16 cellular contexts compared by ENCODE assay signal in genomic region chr22:28771195-28771791, GRCh38. TPM values are rescaled to one million over a fixed set of nuclear protein-coding genes. Genes with fewer than 3 reads are reported as not detected.
DNase-seq lines count a peak whose midpoint lies in the region; ATAC-seq and TF ChIP-seq lines count a peak whose summit lies in the region.
"Had no signal": no experiment of that assay in that cellular context is flagged by ENCODE, and none has a peak within 500 bp of the region (broad histone marks: within the 10 kb centered on the region; RNA-seq: fewer than 3 reads in every experiment).

No MANE protein-coding gene starts in this region.

- CTCF ChIA-PET in WTC11 (lab: Charles Lee) = interaction anchor here (1.1 to 1.2 kb wide), 2 partner anchors 10 to 518 kb away, joined by 3 read pairs; no protein-coding TSS in a partner anchor

- H3K4me3 ChIP-seq in liver (ENCODE audit: low read depth in 1 of 3, low read length in 3 of 3) = no peak overlapping the region

- peak overlapping the region; percentile 3; the same call in 1 of the 2 replicates for H3K27ac Mint-ChIP-seq in WTC11
- H3K27ac Mint-ChIP-seq: activated CD4-positive, alpha-beta T cell treated with anti-CD3 and anti-CD28 coated beads for 36 hours; T-helper 1 cell treated with Interleukin-12 subunit alpha and Interleukin-12 subunit beta and Interleukin-4 antibody, amounts not matched to agents 30 μg/mL and 1 μg/mL, for 36 hours had no signal

- no peak overlapping the region for H3K4me3 Mint-ChIP-seq in WTC11
- H3K4me3 Mint-ChIP-seq: activated CD4-positive, alpha-beta T cell treated with anti-CD3 and anti-CD28 coated beads for 36 hours; T-helper 1 cell treated with Interleukin-12 subunit alpha and Interleukin-12 subunit beta and Interleukin-4 antibody, amounts not matched to agents 30 μg/mL and 1 μg/mL, for 36 hours had no signal

- H3K4me1 Mint-ChIP-seq in WTC11 = peaks cover 13% of the 10 kb centered on the region

- POLR2A ChIA-PET in WTC11 (lab: Charles Lee) = interaction anchor here (1.0 to 1.6 kb wide), 2 partner anchors 29 to 151 kb away, joined by 3 to 6 read pairs; partner anchors contain the start of gene XBP1

- H3K36me3 ChIP-seq in liver (ENCODE audit: control insufficient read depth in 4 of 4, insufficient read depth in 3 of 4, low read depth in 1 of 4, low read length in 3 of 4) = peaks cover 0 to 7% (median 3%) of the 10 kb centered on the region in 4 donors
- H3K36me3 ChIP-seq: thoracic aorta had no signal

- no peaks in the 10 kb centered on the region for H3K9me3 ChIP-seq in liver (ENCODE audit: control insufficient read depth in 4 of 4, low read length in 3 of 4)
- H3K9me3 ChIP-seq: thoracic aorta had no signal

- H3K27ac ChIP-seq in liver (ENCODE audit: low read depth in 1 of 2, low read length in 2 of 2) = no peak overlapping the region

- peaks cover 14% of the 10 kb centered on the region for H3K9me3 Mint-ChIP-seq in WTC11

- no peak overlapping the region for H3K9ac ChIP-seq in liver (ENCODE audit: low read depth in 1 of 2, low read length in 2 of 2)

- in situ Hi-C loops in GM13977 (cut with MboI; ENCODE audit: low pct_unique_long_range_greater_than_20kb, low sequenced_read_pairs, unreplicated experiment) = no loop called here

- H3K4me1 ChIP-seq in liver (ENCODE audit: control insufficient read depth in 4 of 4, insufficient read depth in 4 of 4, low read length in 3 of 4) = peaks cover 2 to 20% (median 7%) of the 10 kb centered on the region in 4 donors

- TF ChIP-seq CTCF in WTC11 (IDR thresholded peaks at IDR 0.05) (no peak), liver (IDR thresholded peaks at IDR 0.05; ENCODE audit: low read depth, low read length, missing input control) (no peak), GM13977 (IDR thresholded peaks at IDR 0.05; ENCODE audit: extremely low read depth, insufficient read depth, missing control alignments) (no peak)

- H3K27me3 Mint-ChIP-seq in WTC11 (ENCODE audit: low read depth) = no peaks in the 10 kb centered on the region
- H3K27me3 Mint-ChIP-seq: activated CD4-positive, alpha-beta T cell treated with anti-CD3 and anti-CD28 coated beads for 36 hours had no signal

- peaks cover 27% of the 10 kb centered on the region for H3K36me3 Mint-ChIP-seq in WTC11

- TF ChIP-seq RAD21 in liver (IDR thresholded peaks at IDR 0.05) = no peak

- ATAC-seq in WTC11 = no peak
- no peak for ATAC-seq in HG03378 (IDR thresholded peaks at IDR 0.05; ENCODE audit: unreplicated experiment)
- no peak for ATAC-seq in HG02798 (IDR thresholded peaks at IDR 0.05; ENCODE audit: poor library complexity, unreplicated experiment)
- ATAC-seq: activated CD4-positive, alpha-beta T cell treated with anti-CD3 and anti-CD28 coated beads for 36 hours; left lung had no signal

- DNase-seq in COLO829 (ENCODE audit: low spot score) = peak; percentile 72
- DNase-seq in NCI-H2029 (lab: John Stamatoyannopoulos, UW) = peak; percentile 69
- DNase-seq in WTC11 (ENCODE audit: low spot score) = no peak
- no peak for DNase-seq in LoVo (ENCODE audit: low spot score)
- no peak for DNase-seq in GM13977 (ENCODE audit: low spot score)
- DNase-seq: activated CD4-positive, alpha-beta T cell treated with anti-CD3 and anti-CD28 coated beads for 36 hours; activated CD8-positive, alpha-beta memory T cell treated with anti-CD3 and anti-CD28 coated beads, Interleukin-2, amount 50 U/mL, for 48 hours; activated naive CD4-positive, alpha-beta T cell treated with anti-CD3 and anti-CD28 coated beads, Interleukin-2, amount 50 U/mL, for 16 hours; COR-L47; left lung; NCI-H524 treated with DMSO at 0.1 percent for 48 hours had no signal

- H3K27me3 ChIP-seq in liver (ENCODE audit: control insufficient read depth in 4 of 4, insufficient read depth in 4 of 4, low read length in 3 of 4) = no peaks in the 10 kb centered on the region
- H3K27me3 ChIP-seq: left lung had no signal

- WGBS in liver = 55% methylated on average over 5 of the region's 5 CpGs

TF ChIP-seq in WTC11, 78 proteins besides CTCF, POLR2A, EP300 and RAD21 (continues in another document):
- TF ChIP-seq TEAD4 (CRISPR knock-in tag; IDR thresholded peaks at IDR 0.05) (no peak), USF2 (CRISPR knock-in tag; IDR thresholded peaks at IDR 0.05) (no peak), GABPB1 (CRISPR knock-in tag; IDR thresholded peaks at IDR 0.05) (no peak), OVOL2 (CRISPR knock-in tag; IDR thresholded peaks at IDR 0.05; ENCODE audit: borderline replicate concordance) (no peak), NFATC4 (CRISPR knock-in tag; IDR thresholded peaks at IDR 0.05) (no peak), TP53 (CRISPR knock-in tag; IDR thresholded peaks at IDR 0.05) (no peak), NFYB (CRISPR knock-in tag; conservative IDR thresholded peaks at IDR 0.05; ENCODE audit: low read depth) (no peak), ZNF138 (CRISPR knock-in tag; conservative IDR thresholded peaks at IDR 0.05) (no peak), NR3C1 (CRISPR knock-in tag; conservative IDR thresholded peaks at IDR 0.05; ENCODE audit: low read depth) (no peak), ATF3 (CRISPR knock-in tag; conservative IDR thresholded peaks at IDR 0.05) (no peak)

TF ChIP-seq in liver, 16 proteins besides CTCF, POLR2A, EP300 and RAD21:
- no peak for TF ChIP-seq TAF1 (conservative IDR thresholded peaks at IDR 0.05)
- peak; percentile 39 to 63 for TF ChIP-seq JUND (IDR thresholded peaks at IDR 0.05)
- peak; percentile 71 to 80 for TF ChIP-seq RXRA (IDR thresholded peaks at IDR 0.05)
- TF ChIP-seq, protein P1, sequence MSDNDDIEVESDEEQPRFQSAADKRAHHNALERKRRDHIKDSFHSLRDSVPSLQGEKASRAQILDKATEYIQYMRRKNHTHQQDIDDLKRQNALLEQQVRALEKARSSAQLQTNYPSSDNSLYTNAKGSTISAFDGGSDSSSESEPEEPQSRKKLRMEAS (IDR thresholded peaks at IDR 0.05) = no peak
- no peak for TF ChIP-seq ATF3 (IDR thresholded peaks at IDR 0.05)
- TF ChIP-seq ZBTB33 (IDR thresholded peaks at IDR 0.05) = no peak
- TF ChIP-seq GABPA (IDR thresholded peaks at IDR 0.05 in 1 of 2, conservative IDR thresholded peaks at IDR 0.05 in 1 of 2) = no peak
- TF ChIP-seq NR2F2 (IDR thresholded peaks at IDR 0.05) = no peak
- TF ChIP-seq EGR1 (IDR thresholded peaks at IDR 0.05; ENCODE audit: low read depth in 2 of 2) = peak in 1 of 2 donors; percentile 61
- TF ChIP-seq HNF4G (IDR thresholded peaks at IDR 0.05) = no peak
- no peak for TF ChIP-seq YY1 (IDR thresholded peaks at IDR 0.05)
- no peak for TF ChIP-seq FOXA1 (IDR thresholded peaks at IDR 0.05)
- TF ChIP-seq, protein P2, sequence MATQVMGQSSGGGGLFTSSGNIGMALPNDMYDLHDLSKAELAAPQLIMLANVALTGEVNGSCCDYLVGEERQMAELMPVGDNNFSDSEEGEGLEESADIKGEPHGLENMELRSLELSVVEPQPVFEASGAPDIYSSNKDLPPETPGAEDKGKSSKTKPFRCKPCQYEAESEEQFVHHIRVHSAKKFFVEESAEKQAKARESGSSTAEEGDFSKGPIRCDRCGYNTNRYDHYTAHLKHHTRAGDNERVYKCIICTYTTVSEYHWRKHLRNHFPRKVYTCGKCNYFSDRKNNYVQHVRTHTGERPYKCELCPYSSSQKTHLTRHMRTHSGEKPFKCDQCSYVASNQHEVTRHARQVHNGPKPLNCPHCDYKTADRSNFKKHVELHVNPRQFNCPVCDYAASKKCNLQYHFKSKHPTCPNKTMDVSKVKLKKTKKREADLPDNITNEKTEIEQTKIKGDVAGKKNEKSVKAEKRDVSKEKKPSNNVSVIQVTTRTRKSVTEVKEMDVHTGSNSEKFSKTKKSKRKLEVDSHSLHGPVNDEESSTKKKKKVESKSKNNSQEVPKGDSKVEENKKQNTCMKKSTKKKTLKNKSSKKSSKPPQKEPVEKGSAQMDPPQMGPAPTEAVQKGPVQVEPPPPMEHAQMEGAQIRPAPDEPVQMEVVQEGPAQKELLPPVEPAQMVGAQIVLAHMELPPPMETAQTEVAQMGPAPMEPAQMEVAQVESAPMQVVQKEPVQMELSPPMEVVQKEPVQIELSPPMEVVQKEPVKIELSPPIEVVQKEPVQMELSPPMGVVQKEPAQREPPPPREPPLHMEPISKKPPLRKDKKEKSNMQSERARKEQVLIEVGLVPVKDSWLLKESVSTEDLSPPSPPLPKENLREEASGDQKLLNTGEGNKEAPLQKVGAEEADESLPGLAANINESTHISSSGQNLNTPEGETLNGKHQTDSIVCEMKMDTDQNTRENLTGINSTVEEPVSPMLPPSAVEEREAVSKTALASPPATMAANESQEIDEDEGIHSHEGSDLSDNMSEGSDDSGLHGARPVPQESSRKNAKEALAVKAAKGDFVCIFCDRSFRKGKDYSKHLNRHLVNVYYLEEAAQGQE (IDR thresholded peaks at IDR 0.05) = no peak
- peak; percentile 33 to 41 for TF ChIP-seq HNF4A (conservative IDR thresholded peaks at IDR 0.05)
- peak; percentile 61 for TF ChIP-seq SP1 (IDR thresholded peaks at IDR 0.05)
- TF ChIP-seq FOXA2 (IDR thresholded peaks at IDR 0.05) = no peak

RNA-seq across cellular contexts. Expression of gene CCDC117, which starts 1.2 kb away (rescaled TPM):
- total RNA-seq in WTC11 (2021) (39.0 to 47.4 TPM (median 46.9 TPM) in 3 replicates), liver (10 to 100 TPM; 23.2 to 24.0 TPM)
- 1 to 10 TPM; 8.1 to 9.3 TPM for polyA plus RNA-seq in liver

RNA-seq across cellular contexts. Expression of gene XBP1, which starts 29.1 kb away (rescaled TPM):
- total RNA-seq in WTC11 (2021) (104 to 127 TPM (median 107 TPM) in 3 replicates), liver (100 to 1,000 TPM; 597 to 613 TPM)
- 100 to 1,000 TPM; 303 to 705 TPM for polyA plus RNA-seq in liver

RNA-seq across cellular contexts. Expression of gene HSCB, which starts 29.5 kb away (rescaled TPM):
- total RNA-seq in WTC11 (2021) = 17.1 to 19.2 TPM (median 17.1 TPM) in 3 replicates
- total RNA-seq in liver = 10 to 100 TPM; 12.2 to 14.0 TPM
- polyA plus RNA-seq in liver = 10 to 100 TPM; 16.2 to 22.1 TPM

RNA-seq across cellular contexts. Expression of gene CHEK2, which starts 29.7 kb away (rescaled TPM):
- total RNA-seq in WTC11 (2021) (120 to 126 TPM (median 124 TPM) in 3 replicates), liver (10 to 100 TPM in 1 of 2 donors, 1 to 10 TPM in 1; 2.8 to 10.6 TPM)
- 1 to 10 TPM; 1.4 to 2.7 TPM for polyA plus RNA-seq in liver

Comparison
In these comparisons a context has a peak if more than half of its experiments do, and no peak if none do; other contexts are left out.
1. DNase-seq: peak in COLO829 (single experiment) and NCI-H2029 (single experiment); none in WTC11 (single experiment), LoVo (single experiment) and GM13977 (single experiment).